Comparison of ENCODE assay signal across 1 cellular context in the genomic region with DNA sequence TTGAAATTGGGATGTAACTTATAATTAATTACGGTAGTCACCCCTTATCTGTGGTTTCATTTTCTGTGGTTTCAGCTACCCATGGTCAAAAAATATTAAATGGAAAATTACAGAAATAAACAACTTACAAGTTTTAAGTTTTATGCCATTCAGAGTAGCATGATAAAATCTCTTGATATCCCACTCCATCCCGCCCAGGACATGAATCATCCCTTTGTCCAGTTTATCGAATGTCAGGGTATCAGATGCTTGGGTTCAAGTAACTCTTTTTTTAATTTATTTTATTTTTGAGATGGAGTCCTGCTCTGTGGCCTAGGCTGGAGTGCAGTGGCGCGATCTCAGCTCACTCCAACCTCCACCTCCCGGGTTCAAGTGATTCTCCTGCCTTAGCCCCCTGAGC.
TF ChIP-seq lines count a peak whose summit lies in the region.

No MANE protein-coding gene starts in this region.

TF ChIP-seq in HCT116, 20 proteins besides CTCF, POLR2A, EP300 and RAD21:
- TF ChIP-seq, protein P1, sequence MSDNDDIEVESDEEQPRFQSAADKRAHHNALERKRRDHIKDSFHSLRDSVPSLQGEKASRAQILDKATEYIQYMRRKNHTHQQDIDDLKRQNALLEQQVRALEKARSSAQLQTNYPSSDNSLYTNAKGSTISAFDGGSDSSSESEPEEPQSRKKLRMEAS (IDR thresholded peaks at IDR 0.05) = no peak
- TF ChIP-seq EZH2phosphoT487 (IDR thresholded peaks at IDR 0.05; ENCODE audit: borderline replicate concordance) (no peak), POLR2AphosphoS5 (IDR thresholded peaks at IDR 0.05; ENCODE audit: low read depth, low read length) (no peak), CBX3 (IDR thresholded peaks at IDR 0.05; ENCODE audit: low read depth) (no peak)
